In genomic region chr7:85890244-85890811, GRCh38 we compare ENCODE assay signal across 8 cellular contexts.
A peak's percentile ranks its signal among the peaks of the same experiment; 100 is the strongest.
DNase-seq lines count a peak whose midpoint lies in the region; ATAC-seq and TF ChIP-seq lines count a peak whose summit lies in the region.

No MANE protein-coding gene starts in this region.

- H3K36me3 Mint-ChIP-seq in T-helper 17 cell (ENCODE audit: low read depth), result no peaks in the 10 kb centered on the region

- DNase-seq in D341Med (ENCODE audit: low spot score), result peak; percentile 27
- peak; percentile 24 for DNase-seq in GM20000 (ENCODE audit: low spot score)
- DNase-seq in HT-29 (ENCODE audit: low spot score), result peak; percentile 35
- peak; percentile 73 for DNase-seq in OCI-M1 (lab: John Stamatoyannopoulos, UW)
- no peak for DNase-seq in esophagus squamous epithelium (lab: John Stamatoyannopoulos, UW)
- DNase-seq in retina, result peak; percentile 13
- no peak for DNase-seq in T-helper 17 cell
- no peak for DNase-seq in activated CD4-positive, alpha-beta T cell treated with anti-CD3 and anti-CD28 coated beads for 4 hours

- H3K27ac Mint-ChIP-seq in T-helper 17 cell, result no peak overlapping the region

- H3K27ac ChIP-seq in esophagus squamous epithelium, result no peak overlapping the region

- ATAC-seq in T-helper 17 cell, result no peak

- no peak overlapping the region for H3K4me3 ChIP-seq in esophagus squamous epithelium

- no peaks in the 10 kb centered on the region for H3K36me3 ChIP-seq in esophagus squamous epithelium

- no peak for TF ChIP-seq CTCF in GM20000 (IDR thresholded peaks at IDR 0.05; ENCODE audit: extremely low read depth, missing control alignments)
- TF ChIP-seq CTCF in esophagus squamous epithelium (IDR thresholded peaks at IDR 0.05), result peak in 4 of 6 experiments; percentile 18 to 34 (median 28)

- no peak for TF ChIP-seq POLR2A in esophagus squamous epithelium (IDR thresholded peaks at IDR 0.05)

- H3K9me3 ChIP-seq in esophagus squamous epithelium (no peaks in the 10 kb centered on the region), T-helper 17 cell (ENCODE audit: control insufficient read depth, low read length, poor library complexity, severe bottlenecking) (no peaks in the 10 kb centered on the region)

- no peak overlapping the region for H3K4me3 Mint-ChIP-seq in T-helper 17 cell

- H3K27me3 Mint-ChIP-seq in T-helper 17 cell, result no peaks in the 10 kb centered on the region

- no peaks in the 10 kb centered on the region for H3K4me1 ChIP-seq in esophagus squamous epithelium

- intact Hi-C loops in esophagus squamous epithelium (cut with DNase I), result no loop called here

- H3K27me3 ChIP-seq in esophagus squamous epithelium, result no peaks in the 10 kb centered on the region

- no peaks in the 10 kb centered on the region for H3K4me1 Mint-ChIP-seq in T-helper 17 cell

Comparison
In these comparisons a context has a peak if more than half of its experiments do, and no peak if none do; other contexts are left out.
1. DNase-seq: peak in D341Med (single experiment), GM20000 (single experiment), HT-29 (single experiment), OCI-M1 (single experiment) and retina (single experiment); none in esophagus squamous epithelium (single experiment), T-helper 17 cell (0 of 3) and activated CD4-positive, alpha-beta T cell treated with anti-CD3 and anti-CD28 coated beads for 4 hours (0 of 2).